Comparison of ENCODE assay signal across 9 cellular contexts in genomic region chr15:40307421-40308165, GRCh38. TPM values are rescaled to one million over a fixed set of nuclear protein-coding genes. Genes with fewer than 3 reads are reported as not detected.
DNase-seq lines count a peak whose midpoint lies in the region; ATAC-seq and TF ChIP-seq lines count a peak whose summit lies in the region.
"Had no signal": no experiment of that assay in that cellular context is flagged by ENCODE, and none has a peak within 500 bp of the region (broad histone marks: within the 10 kb centered on the region; RNA-seq: fewer than 3 reads in every experiment).

A gene with protein sequence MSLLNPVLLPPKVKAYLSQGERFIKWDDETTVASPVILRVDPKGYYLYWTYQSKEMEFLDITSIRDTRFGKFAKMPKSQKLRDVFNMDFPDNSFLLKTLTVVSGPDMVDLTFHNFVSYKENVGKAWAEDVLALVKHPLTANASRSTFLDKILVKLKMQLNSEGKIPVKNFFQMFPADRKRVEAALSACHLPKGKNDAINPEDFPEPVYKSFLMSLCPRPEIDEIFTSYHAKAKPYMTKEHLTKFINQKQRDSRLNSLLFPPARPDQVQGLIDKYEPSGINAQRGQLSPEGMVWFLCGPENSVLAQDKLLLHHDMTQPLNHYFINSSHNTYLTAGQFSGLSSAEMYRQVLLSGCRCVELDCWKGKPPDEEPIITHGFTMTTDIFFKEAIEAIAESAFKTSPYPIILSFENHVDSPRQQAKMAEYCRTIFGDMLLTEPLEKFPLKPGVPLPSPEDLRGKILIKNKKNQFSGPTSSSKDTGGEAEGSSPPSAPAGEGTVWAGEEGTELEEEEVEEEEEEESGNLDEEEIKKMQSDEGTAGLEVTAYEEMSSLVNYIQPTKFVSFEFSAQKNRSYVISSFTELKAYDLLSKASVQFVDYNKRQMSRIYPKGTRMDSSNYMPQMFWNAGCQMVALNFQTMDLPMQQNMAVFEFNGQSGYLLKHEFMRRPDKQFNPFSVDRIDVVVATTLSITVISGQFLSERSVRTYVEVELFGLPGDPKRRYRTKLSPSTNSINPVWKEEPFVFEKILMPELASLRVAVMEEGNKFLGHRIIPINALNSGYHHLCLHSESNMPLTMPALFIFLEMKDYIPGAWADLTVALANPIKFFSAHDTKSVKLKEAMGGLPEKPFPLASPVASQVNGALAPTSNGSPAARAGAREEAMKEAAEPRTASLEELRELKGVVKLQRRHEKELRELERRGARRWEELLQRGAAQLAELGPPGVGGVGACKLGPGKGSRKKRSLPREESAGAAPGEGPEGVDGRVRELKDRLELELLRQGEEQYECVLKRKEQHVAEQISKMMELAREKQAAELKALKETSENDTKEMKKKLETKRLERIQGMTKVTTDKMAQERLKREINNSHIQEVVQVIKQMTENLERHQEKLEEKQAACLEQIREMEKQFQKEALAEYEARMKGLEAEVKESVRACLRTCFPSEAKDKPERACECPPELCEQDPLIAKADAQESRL (minus strand): TSS chr15:40307935. CDS start chr15:40307672, 263 bp downstream.

- peak within 1 kb of the TSS; percentile 77 for H3K4me2 ChIP-seq in OCI-LY1 (ENCODE audit: low read length)

- peak within 1 kb of the TSS; percentile 64 for H3K27ac ChIP-seq in OCI-LY1 (ENCODE audit: low read depth, low read length, poor library complexity, severe bottlenecking)
- peak within 1 kb of the TSS; percentile 72 for H3K27ac ChIP-seq in cardiac muscle cell
- H3K27ac ChIP-seq in spleen: peak within 1 kb of the TSS; percentile 86 to 98 (median 93)

- no peaks in the 10 kb centered on the region for H3F3A ChIP-seq in OCI-LY1 (ENCODE audit: insufficient read depth, low read length)

- 9 to 34% (median 15%) methylated on average over 10 to 15 of the region's 15 CpGs for WGBS in spleen, 5 donors

- no peaks in the 10 kb centered on the region for H4K20me1 ChIP-seq in OCI-LY1 (ENCODE audit: insufficient read depth, low read length)

- no peaks in the 10 kb centered on the region for H3K4me1 Mint-ChIP-seq in HFFc6 (ENCODE audit: low read depth)

- TF ChIP-seq POLR2A in GM10847 (IDR thresholded peaks at IDR 0.05; ENCODE audit: extremely low read depth, insufficient read length): peak; percentile 82
- peak in 2 of 3 donors; percentile 51 to 60 for TF ChIP-seq POLR2A in spleen (IDR thresholded peaks at IDR 0.05)

- ATAC-seq in HG03457 (IDR thresholded peaks at IDR 0.05; ENCODE audit: unreplicated experiment): no peak

- H3K9ac ChIP-seq in OCI-LY1 (ENCODE audit: low read length): peak within 1 kb of the TSS; percentile 64

- peaks cover 24% of the 10 kb centered on the region for H3K4me1 ChIP-seq in OCI-LY1 (ENCODE audit: insufficient read depth, low read length, severe bottlenecking)
- peaks cover 37% of the 10 kb centered on the region for H3K4me1 ChIP-seq in cardiac muscle cell (ENCODE audit: low read depth)
- H3K4me1 ChIP-seq in spleen: peaks cover 8 to 79% (median 44%) of the 10 kb centered on the region in 6 donors

- H3K27ac Mint-ChIP-seq in HFFc6: no peak within 1 kb of the TSS

- no peaks in the 10 kb centered on the region for H3K9me2 ChIP-seq in OCI-LY1 (ENCODE audit: low read depth, low read length)

- peaks cover 25% of the 10 kb centered on the region for H3K27me3 Mint-ChIP-seq in HFFc6 (ENCODE audit: insufficient read depth)

- H3K36me3 ChIP-seq in OCI-LY1 (ENCODE audit: insufficient read depth, low read length): no peaks in the 10 kb centered on the region
- H3K36me3 ChIP-seq in cardiac muscle cell: no peaks in the 10 kb centered on the region
- peaks cover 0 to 25% (median 11%) of the 10 kb centered on the region in 6 donors for H3K36me3 ChIP-seq in spleen

- H3K27me3 ChIP-seq in OCI-LY1 (ENCODE audit: insufficient read depth, low read length) (no peaks in the 10 kb centered on the region), cardiac muscle cell (peaks cover 6% of the 10 kb centered on the region), spleen (replicated peaks in 1 of 7) (no peaks in the 10 kb centered on the region)

- DNase-seq in HFFc6: no peak
- peak; percentile 80 for DNase-seq in activated T-cell treated with anti-CD3 and anti-CD28 coated beads, Interleukin-2, amount 50 U/mL, for 1 hour
- no peak for DNase-seq in cardiac muscle cell (ENCODE audit: low read depth in 1 of 2, low spot score in 1 of 2)
- DNase-seq in spleen: peak; percentile 94
- DNase-seq in 8988T: no peak

- no peaks in the 10 kb centered on the region for H3K79me2 ChIP-seq in OCI-LY1 (ENCODE audit: insufficient read depth, low read length)

- no peak within 1 kb of the TSS for H3K4me3 Mint-ChIP-seq in HFFc6

- no peaks in the 10 kb centered on the region for H3K9me3 Mint-ChIP-seq in HFFc6

- TF ChIP-seq CTCF in HFFc6 (IDR thresholded peaks at IDR 0.05) (peak; percentile 55), OCI-LY1 (IDR thresholded peaks at IDR 0.05; ENCODE audit: low read length) (peak; percentile 35; the same call in 1 of the 2 replicates), cardiac muscle cell (IDR thresholded peaks at IDR 0.05; ENCODE audit: low read depth, low read length) (peak; percentile 25), spleen (IDR thresholded peaks at IDR 0.05 in 8 of 11, conservative IDR thresholded peaks at IDR 0.05 in 3 of 11) (peak in 10 of 11 experiments; percentile 22 to 67 (median 38))

- H3K4me3 ChIP-seq in OCI-LY1 (ENCODE audit: low read depth, low read length, poor library complexity, severe bottlenecking): peak within 1 kb of the TSS; percentile 60
- H3K4me3 ChIP-seq in cardiac muscle cell: no peak within 1 kb of the TSS
- H3K4me3 ChIP-seq in spleen: peak within 1 kb of the TSS; percentile 37 to 81 (median 54)

- intact Hi-C loops in spleen (cut with DNase I; ENCODE audit: low total_unique reads): no loop called here

- no peak within 1 kb of the TSS for H2AFZ ChIP-seq in OCI-LY1 (ENCODE audit: low read length)

- no peaks in the 10 kb centered on the region for H3K36me3 Mint-ChIP-seq in HFFc6 (ENCODE audit: low read depth)

- H3K9me3 ChIP-seq in OCI-LY1 (ENCODE audit: low read length) (no peaks in the 10 kb centered on the region), cardiac muscle cell (ENCODE audit: low read depth) (no peaks in the 10 kb centered on the region), spleen (no peaks in the 10 kb centered on the region)

RNA-seq across cellular contexts. Expression of the gene that starts here (rescaled TPM):
- total RNA-seq in HFFc6 (2021; fragmentation: NEBNext Ultra II Directional; extraction: Animal tissue kit (Norgen Biotek cat#: 25700)): 1 to 10 TPM in 1 of 6 experiments, under 1 TPM in 5; 0.12 to 1.0 (median 0.48) TPM
- total RNA-seq in cardiac muscle cell: 16.9 and 41.2 TPM in 2 replicates
- polyA plus RNA-seq in cardiac muscle cell: 28.3 and 45.9 TPM in 2 replicates
- 100 to 1,000 TPM; 175 to 247 (median 189) TPM for total RNA-seq in spleen
- 100 to 1,000 TPM in 2 of 3 donors, 10 to 100 TPM in 1; 63.8 to 190 (median 168) TPM for polyA plus RNA-seq in spleen
- total RNA-seq: dermis microvascular lymphatic vessel endothelial cell had no signal

Comparison
In these comparisons a context has a peak if more than half of its experiments do, and no peak if none do; other contexts are left out.
1. DNase-seq: peak in activated T-cell treated with anti-CD3 and anti-CD28 coated beads, Interleukin-2, amount 50 U/mL, for 1 hour (single experiment) and spleen (single experiment); none in HFFc6 (single experiment), cardiac muscle cell (0 of 2) and 8988T (single experiment).
2. Peak in every context shown above with its lines, with median percentiles within 50 percentile points of each other: CTCF ChIP-seq and H3K27ac ChIP-seq.